Comparison of ENCODE assay signal across 20 cellular contexts in genomic region chr17:27400991-27401390, GRCh38. TPM values are rescaled to one million over a fixed set of nuclear protein-coding genes. Genes with fewer than 3 reads are reported as not detected.
DNase-seq lines count a peak whose midpoint lies in the region; ATAC-seq and TF ChIP-seq lines count a peak whose summit lies in the region.
"Had no signal": no experiment of that assay in that cellular context is flagged by ENCODE, and none has a peak within 500 bp of the region (broad histone marks: within the 10 kb centered on the region; RNA-seq: fewer than 3 reads in every experiment).

No MANE protein-coding gene starts in this region.

- no peaks in the 10 kb centered on the region for H3K27me3 ChIP-seq in BLaER1 treated with 17β-estradiol and CSF1 and Interleukin-3, amounts not matched to agents 10 nM and 100 nM
- H3K27me3 ChIP-seq in stomach, result no peaks in the 10 kb centered on the region
- no peaks in the 10 kb centered on the region for H3K27me3 ChIP-seq in GM23248 (replicated peaks; ENCODE audit: insufficient read depth)
- H3K27me3 ChIP-seq: BE2C had no signal

- DNase-seq in activated effector memory CD4-positive, alpha-beta T cell treated with anti-CD3 and anti-CD28 coated beads, Interleukin-2, amount 50 U/mL, for 16 hours, result peak; percentile 42
- DNase-seq in activated effector memory CD4-positive, alpha-beta T cell treated with Interleukin-2 at 50 U/mL for 16 hours, result no peak
- DNase-seq in mesenteric fat pad (ENCODE audit: low spot score) (peak; percentile 39), stomach (peak; percentile 17), GM23248 (no peak)
- DNase-seq: 8988T; ACHN; AML-193; BE2C; CD4-positive, CD25-positive, alpha-beta regulatory T cell; CD8-positive, alpha-beta T cell; DMS153; DND-41; H7; HCEC 1CT had no signal

- peak overlapping the region in 6 of 11 experiments; percentile 30 to 72 (median 60); a peak in 12 of 22 replicates for H3K27ac ChIP-seq in BLaER1 treated with 17β-estradiol and CSF1 and Interleukin-3, amounts not matched to agents 10 nM and 100 nM
- H3K27ac ChIP-seq in stomach, result no peak overlapping the region
- no peak overlapping the region for H3K27ac ChIP-seq in GM23248
- H3K27ac ChIP-seq: A549, C4-2B had no signal

- in situ Hi-C loops in GM23248 (cut with MboI), result no loop called here

- no peak overlapping the region for H3K4me3 ChIP-seq in BLaER1 treated with 17β-estradiol and CSF1 and Interleukin-3, amounts not matched to agents 10 nM and 100 nM
- no peak overlapping the region for H3K4me3 ChIP-seq in stomach
- H3K4me3 ChIP-seq in GM23248, result no peak overlapping the region
- H3K4me3 ChIP-seq: A549 had no signal

- H3K9me3 ChIP-seq in BLaER1 treated with 17β-estradiol and CSF1 and Interleukin-3, amounts not matched to agents 10 nM and 100 nM (replicated peaks in 1 of 11), result peaks cover 4 to 26% (median 12%) of the 10 kb centered on the region in 11 experiments; a peak in 20 of 22 replicates
- H3K9me3 ChIP-seq in stomach (no peaks in the 10 kb centered on the region), GM23248 (ENCODE audit: low read depth) (no peaks in the 10 kb centered on the region)
- H3K9me3 ChIP-seq: BE2C, Caco-2 had no signal

- no peaks in the 10 kb centered on the region; a peak in 1 of 22 replicates for H3K36me3 ChIP-seq in BLaER1 treated with 17β-estradiol and CSF1 and Interleukin-3, amounts not matched to agents 10 nM and 100 nM
- H3K36me3 ChIP-seq in stomach, result no peaks in the 10 kb centered on the region
- H3K36me3 ChIP-seq in GM23248 (ENCODE audit: low read depth), result no peaks in the 10 kb centered on the region
- H3K36me3 ChIP-seq: BE2C had no signal

- no peak for TF ChIP-seq POLR2A in stomach (IDR thresholded peaks at IDR 0.05)

- no peaks in the 10 kb centered on the region for H3K9me2 ChIP-seq in GM23248 (ENCODE audit: insufficient read depth)

- no peaks in the 10 kb centered on the region for H4K20me1 ChIP-seq in BLaER1 treated with 17β-estradiol and CSF1 and Interleukin-3, amounts not matched to agents 10 nM and 100 nM
- H4K20me1 ChIP-seq in GM23248 (ENCODE audit: insufficient read depth), result no peaks in the 10 kb centered on the region

- H3K4me2 ChIP-seq in BLaER1 treated with 17β-estradiol and CSF1 and Interleukin-3, amounts not matched to agents 10 nM and 100 nM, result peak overlapping the region in 10 of 11 experiments; percentile 7 to 83 (median 72); a peak in 18 of 22 replicates
- no peak overlapping the region for H3K4me2 ChIP-seq in GM23248 (ENCODE audit: unreplicated experiment)
- H3K4me2 ChIP-seq: A549 had no signal

- WGBS in stomach, 5 donors, result 82 to 91% (median 86%) methylated on average over 6 of the region's 6 CpGs
- WGBS in GM23248 (ENCODE audit: low coverage in 1 of 2, low lambda C conversion rate in 2 of 2, missing lambda C conversion rate in 2 of 2), 2 experiments, result 75 to 81% methylated on average over 6 of the region's 6 CpGs

- no peak for TF ChIP-seq CTCF in stomach (IDR thresholded peaks at IDR 0.05)

- intact Hi-C loops in stomach (cut with DNase I; ENCODE audit: low total_unique reads), result no loop called here

- no peak for TF ChIP-seq EP300 in stomach (IDR thresholded peaks at IDR 0.05)

- H2AFZ ChIP-seq in GM23248, result no peak overlapping the region

- H3F3A ChIP-seq in GM23248 (ENCODE audit: insufficient read depth), result no peaks in the 10 kb centered on the region

- peak overlapping the region in 3 of 11 experiments; percentile 15 to 32 (median 16); a peak in 2 of 22 replicates for H3K9ac ChIP-seq in BLaER1 treated with 17β-estradiol and CSF1 and Interleukin-3, amounts not matched to agents 10 nM and 100 nM
- H3K9ac ChIP-seq in GM23248, result no peak overlapping the region

- no peaks in the 10 kb centered on the region for H3K79me2 ChIP-seq in GM23248 (ENCODE audit: insufficient read depth)

- peaks cover 37 to 53% (median 50%) of the 10 kb centered on the region in 10 experiments for H3K4me1 ChIP-seq in BLaER1 treated with 17β-estradiol and CSF1 and Interleukin-3, amounts not matched to agents 10 nM and 100 nM
- H3K4me1 ChIP-seq in stomach (no peaks in the 10 kb centered on the region), GM23248 (ENCODE audit: insufficient read depth) (no peaks in the 10 kb centered on the region)
- H3K4me1 ChIP-seq: A549, BE2C, Caco-2 had no signal

- no peak for ATAC-seq in HG03469 (IDR thresholded peaks at IDR 0.05; ENCODE audit: unreplicated experiment)
- ATAC-seq: A549; CD8-positive, alpha-beta T cell had no signal

RNA-seq across cellular contexts. Expression of gene KSR1, which starts 55.3 kb away (rescaled TPM):
- total RNA-seq in mesenteric fat pad (38.9 TPM), stomach (10 to 100 TPM in 3 of 5 donors, 1 to 10 TPM in 2; 2.7 to 32.1 (median 15.1) TPM)
- polyA plus RNA-seq in stomach (10 to 100 TPM; 11.6 to 21.2 (median 12.1) TPM), GM23248 (2016; fragmentation: Nextera tagmentation; extraction: Ambion mirVana) (0.98 and 1.3 TPM in 2 replicates)
- total RNA-seq in GM23248 (2014; rRNA removed; shearing (Covaris generic)), result 2.5 and 9.6 TPM in 2 replicates

Comparison
In these comparisons a context has a peak if more than half of its experiments do, and no peak if none do; other contexts are left out.
1. DNase-seq: peak in activated effector memory CD4-positive, alpha-beta T cell treated with anti-CD3 and anti-CD28 coated beads, Interleukin-2, amount 50 U/mL, for 16 hours (single experiment), mesenteric fat pad (single experiment) and stomach (single experiment); none in activated effector memory CD4-positive, alpha-beta T cell treated with Interleukin-2 at 50 U/mL for 16 hours (single experiment) and GM23248 (single experiment).
2. H3K27ac ChIP-seq: peak in BLaER1 treated with 17β-estradiol and CSF1 and Interleukin-3, amounts not matched to agents 10 nM and 100 nM (6 of 11); none in stomach (0 of 5) and GM23248 (single experiment).